Comparison of ENCODE assay signal across 15 cellular contexts in the genomic region with DNA sequence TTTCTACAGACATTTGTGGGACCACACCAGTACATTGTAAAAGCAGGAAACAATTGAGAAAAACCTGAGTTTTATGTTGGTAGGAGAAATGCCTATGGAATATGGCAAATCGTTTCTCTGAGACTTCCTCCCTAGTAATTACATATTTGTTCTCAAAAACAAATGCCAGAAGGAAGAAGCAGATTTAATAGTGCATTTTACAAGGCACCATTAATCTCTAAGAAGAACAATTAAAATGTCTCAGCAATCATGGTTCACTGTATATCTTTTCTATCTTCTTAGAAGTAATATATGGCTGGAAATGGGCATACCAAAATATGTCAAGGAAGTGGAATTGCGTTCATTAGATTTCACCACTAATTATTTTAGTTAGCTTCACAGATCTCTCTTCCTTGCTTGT. TPM values are rescaled to one million over a fixed set of nuclear protein-coding genes. Genes with fewer than 3 reads are reported as not detected.
DNase-seq lines count a peak whose midpoint lies in the region; ATAC-seq and TF ChIP-seq lines count a peak whose summit lies in the region.
"Had no signal": no experiment of that assay in that cellular context is flagged by ENCODE, and none has a peak within 500 bp of the region (broad histone marks: within the 10 kb centered on the region; RNA-seq: fewer than 3 reads in every experiment).

No MANE protein-coding gene starts in this region.

- DNase-seq in A673 (ENCODE audit: low spot score): no peak
- no peak for DNase-seq in GM23248
- DNase-seq in esophagus muscularis mucosa (ENCODE audit: extremely low spot score): no peak
- no peak for DNase-seq in effector memory CD8-positive, alpha-beta T cell
- no peak for DNase-seq in occipital lobe (lab: John Stamatoyannopoulos, UW)
- DNase-seq in CD8-positive, alpha-beta memory T cell: no peak
- no peak for DNase-seq in smooth muscle cell (lab: John Stamatoyannopoulos, UW; ENCODE audit: unreplicated experiment)
- DNase-seq: KBM-7; NCI-H1092 treated with DMSO at 0.1 percent for 48 hours; NCI-H1694; NCI-H2107; NCI-H345; NCI-H526 treated with DMSO at 0.1 percent for 48 hours; NK-92 treated with Interleukin-12 subunit alpha and Interleukin-12 subunit beta, amount 100 ng/mL, for 24 hours had no signal

- H3K36me3 ChIP-seq in A673 (ENCODE audit: insufficient read depth, low read length, poor library complexity, severe bottlenecking) (peaks cover 95% of the 10 kb centered on the region), GM23248 (ENCODE audit: low read depth) (peaks cover 87% of the 10 kb centered on the region), esophagus muscularis mucosa (peaks cover 12 to 52% (median 25%) of the 10 kb centered on the region in 4 donors), muscle layer of colon (ENCODE audit: insufficient read depth, low read length) (peaks cover 30% of the 10 kb centered on the region), smooth muscle cell (ENCODE audit: low read depth) (no peaks in the 10 kb centered on the region)
- H3K36me3 ChIP-seq in CD8-positive, alpha-beta memory T cell (ENCODE audit: insufficient read depth, low read length): no peaks in the 10 kb centered on the region

- no peak overlapping the region for H3K9ac ChIP-seq in GM23248
- no peak overlapping the region for H3K9ac ChIP-seq in muscle layer of colon (ENCODE audit: low read length)
- no peak overlapping the region for H3K9ac ChIP-seq in smooth muscle cell (ENCODE audit: low read depth)

- TF ChIP-seq POLR2A in esophagus muscularis mucosa (IDR thresholded peaks at IDR 0.05; ENCODE audit: low read depth): no peak

- no peak for TF ChIP-seq EP300 in esophagus muscularis mucosa (IDR thresholded peaks at IDR 0.05)

- no TSS peak for BruUV-seq in A673 (replicated peaks; lab: Mats Ljungman, UMichigan)

- H3K4me2 ChIP-seq in GM23248 (ENCODE audit: unreplicated experiment) (no peak overlapping the region), smooth muscle cell (no peak overlapping the region)

- WGBS in GM23248 (ENCODE audit: low coverage in 1 of 2, low lambda C conversion rate in 2 of 2, missing lambda C conversion rate in 2 of 2), 2 experiments: 51 to 52% methylated on average over 2 of the region's 2 CpGs
- WGBS in esophagus muscularis mucosa: 66% methylated on average over 2 of the region's 2 CpGs
- 95% methylated on average over 2 of the region's 2 CpGs for WGBS in smooth muscle cell (ENCODE audit: low lambda C conversion rate)

- H3K4me3 ChIP-seq in A673 (ENCODE audit: low read depth, low read length, poor library complexity, severe bottlenecking) (no peak overlapping the region), GM23248 (no peak overlapping the region), esophagus muscularis mucosa (no peak overlapping the region), muscle layer of colon (ENCODE audit: low read depth in 1 of 2, low read length in 2 of 2) (no peak overlapping the region), smooth muscle cell (no peak overlapping the region)
- H3K4me3 ChIP-seq in CD8-positive, alpha-beta memory T cell (ENCODE audit: low read length): no peak overlapping the region

- H3K4me3 Mint-ChIP-seq in effector memory CD8-positive, alpha-beta T cell: no peak overlapping the region
- H3K4me3 Mint-ChIP-seq in CD8-positive, alpha-beta memory T cell: no peak overlapping the region

- peaks cover 0 to 2% of the 10 kb centered on the region in 2 donors for H3K4me1 Mint-ChIP-seq in effector memory CD8-positive, alpha-beta T cell (ENCODE audit: low read depth in 2 of 2)
- H3K4me1 Mint-ChIP-seq in CD8-positive, alpha-beta memory T cell: no peaks in the 10 kb centered on the region

- H4K20me1 ChIP-seq in GM23248 (ENCODE audit: insufficient read depth) (no peaks in the 10 kb centered on the region), smooth muscle cell (ENCODE audit: low read depth) (no peaks in the 10 kb centered on the region)

- intact Hi-C loops in A673 (cut with micrococcal nuclease; ENCODE audit: unreplicated experiment): no loop called here
- intact Hi-C loops in esophagus muscularis mucosa (cut with DNase I): no loop called here

- H3K79me2 ChIP-seq in GM23248 (ENCODE audit: insufficient read depth) (peaks cover 98% of the 10 kb centered on the region), smooth muscle cell (ENCODE audit: low read depth) (peaks cover 6% of the 10 kb centered on the region)

- no peak for ATAC-seq in effector memory CD8-positive, alpha-beta T cell (replicated peaks)

- no peaks in the 10 kb centered on the region for H3K27me3 ChIP-seq in A673 (replicated peaks; ENCODE audit: insufficient read depth, low read depth, low read length, poor library complexity)
- H3K27me3 ChIP-seq in GM23248 (replicated peaks; ENCODE audit: insufficient read depth): no peaks in the 10 kb centered on the region
- H3K27me3 ChIP-seq in esophagus muscularis mucosa: no peaks in the 10 kb centered on the region
- no peaks in the 10 kb centered on the region for H3K27me3 ChIP-seq in muscle layer of colon (ENCODE audit: control insufficient read depth in 1 of 2, insufficient read depth in 2 of 2, low read length in 2 of 2)
- no peaks in the 10 kb centered on the region for H3K27me3 ChIP-seq in CD8-positive, alpha-beta memory T cell (ENCODE audit: insufficient read depth, low read length, poor library complexity, severe bottlenecking)
- no peaks in the 10 kb centered on the region for H3K27me3 ChIP-seq in smooth muscle cell (ENCODE audit: low read depth)

- H3K9me2 ChIP-seq in GM23248 (ENCODE audit: insufficient read depth): no peaks in the 10 kb centered on the region

- H3F3A ChIP-seq in GM23248 (ENCODE audit: insufficient read depth) (peaks cover 91% of the 10 kb centered on the region), smooth muscle cell (ENCODE audit: low read depth) (no peaks in the 10 kb centered on the region)

- H2AFZ ChIP-seq in GM23248 (no peak overlapping the region), smooth muscle cell (ENCODE audit: low read depth) (no peak overlapping the region)

- H3K9me3 Mint-ChIP-seq in effector memory CD8-positive, alpha-beta T cell: no peaks in the 10 kb centered on the region
- H3K9me3 Mint-ChIP-seq in CD8-positive, alpha-beta memory T cell: no peaks in the 10 kb centered on the region

- peaks cover 93% of the 10 kb centered on the region for H3K4me1 ChIP-seq in A673 (ENCODE audit: insufficient read depth, low read length, poor library complexity, severe bottlenecking)
- H3K4me1 ChIP-seq in GM23248 (ENCODE audit: insufficient read depth): peaks cover 69% of the 10 kb centered on the region
- H3K4me1 ChIP-seq in esophagus muscularis mucosa: peaks cover 77 to 100% (median 86%) of the 10 kb centered on the region in 4 donors
- H3K4me1 ChIP-seq in muscle layer of colon (ENCODE audit: insufficient read depth, low read length): peaks cover 76% of the 10 kb centered on the region
- no peaks in the 10 kb centered on the region for H3K4me1 ChIP-seq in CD8-positive, alpha-beta memory T cell (ENCODE audit: insufficient read depth, low read length)
- no peaks in the 10 kb centered on the region for H3K4me1 ChIP-seq in smooth muscle cell (ENCODE audit: low read depth)

- H3K27ac ChIP-seq in A673 (ENCODE audit: low read depth, low read length, poor library complexity, severe bottlenecking) (peak overlapping the region; percentile 62), GM23248 (peak overlapping the region; percentile 97), esophagus muscularis mucosa (replicated peaks in 1 of 4) (peak overlapping the region; percentile 21 to 44 (median 40)), muscle layer of colon (ENCODE audit: low read depth, low read length) (peak overlapping the region; percentile 8), smooth muscle cell (ENCODE audit: low read depth) (no peak overlapping the region)
- H3K27ac ChIP-seq in CD8-positive, alpha-beta memory T cell (ENCODE audit: low read depth, low read length): no peak overlapping the region

- TF ChIP-seq CTCF in A673 (conservative IDR thresholded peaks at IDR 0.05; ENCODE audit: low read depth, low read length) (no peak), esophagus muscularis mucosa (IDR thresholded peaks at IDR 0.05) (no peak), smooth muscle cell (IDR thresholded peaks at IDR 0.05; ENCODE audit: borderline replicate concordance, insufficient read depth, poor library complexity, severe bottlenecking) (no peak)

- POLR2A ChIA-PET in A673 (lab: Charles Lee; ENCODE audit: low non-redundant PET): no interaction called here
- POLR2A ChIA-PET in CD8-positive, alpha-beta memory T cell (lab: Charles Lee): no interaction called here

- no peaks in the 10 kb centered on the region for H3K36me3 Mint-ChIP-seq in effector memory CD8-positive, alpha-beta T cell (ENCODE audit: insufficient read depth)
- no peaks in the 10 kb centered on the region for H3K36me3 Mint-ChIP-seq in CD8-positive, alpha-beta memory T cell

- H3K27me3 Mint-ChIP-seq in effector memory CD8-positive, alpha-beta T cell: peaks cover 11 to 33% of the 10 kb centered on the region in 2 donors
- H3K27me3 Mint-ChIP-seq in CD8-positive, alpha-beta memory T cell: peaks cover 1 to 29% of the 10 kb centered on the region in 2 donors

- in situ Hi-C loops in GM23248 (cut with MboI): loop anchor here (10.0 kb wide), 1 partner anchor 47 kb away; no protein-coding TSS in a partner anchor

- H3K27ac Mint-ChIP-seq in effector memory CD8-positive, alpha-beta T cell: no peak overlapping the region
- H3K27ac Mint-ChIP-seq in CD8-positive, alpha-beta memory T cell: no peak overlapping the region

- H3K9me3 ChIP-seq in A673 (ENCODE audit: low read depth, low read length, poor library complexity, severe bottlenecking) (no peaks in the 10 kb centered on the region), GM23248 (ENCODE audit: low read depth) (no peaks in the 10 kb centered on the region), esophagus muscularis mucosa (no peaks in the 10 kb centered on the region), muscle layer of colon (ENCODE audit: low read length) (no peaks in the 10 kb centered on the region), smooth muscle cell (replicated peaks; ENCODE audit: low read depth) (no peaks in the 10 kb centered on the region)
- H3K9me3 ChIP-seq in CD8-positive, alpha-beta memory T cell (ENCODE audit: low read length): no peaks in the 10 kb centered on the region

- CTCF ChIA-PET in A673 (lab: Charles Lee): no interaction called here
- CTCF ChIA-PET in CD8-positive, alpha-beta memory T cell (lab: Charles Lee): interaction anchor here (1.1 kb wide), 1 partner anchor 13 kb away, joined by 3 read pairs; no protein-coding TSS in a partner anchor

RNA-seq across cellular contexts. Expression of a gene that starts 13.3 kb away (rescaled TPM):
- total RNA-seq in A673 (2021) (1,757 and 2,074 TPM in 2 replicates), esophagus muscularis mucosa (100 to 1,000 TPM; 434 to 638 (median 591) TPM), occipital lobe (12.0 TPM), smooth muscle cell (63.4 and 84.7 TPM in 2 replicates)
- 1,062 and 1,092 TPM in 2 replicates for total RNA-seq in GM23248 (2014; rRNA removed; shearing (Covaris generic))
- polyA plus RNA-seq in GM23248 (2016; fragmentation: Nextera tagmentation; extraction: Ambion mirVana) (1,736 and 1,789 TPM in 2 replicates), smooth muscle cell (55.8 and 71.9 TPM in 2 replicates)
- 1 to 10 TPM; 2.3 to 2.5 TPM for total RNA-seq in CD8-positive, alpha-beta memory T cell
- not detected for polyA plus RNA-seq in CD8-positive, alpha-beta memory T cell

RNA-seq across cellular contexts. Expression of a gene that starts 38.6 kb away (rescaled TPM):
- 265 and 286 TPM in 2 replicates for total RNA-seq in A673 (2021)
- total RNA-seq in GM23248 (2014; rRNA removed; shearing (Covaris generic)): 251 and 283 TPM in 2 replicates
- polyA plus RNA-seq in GM23248 (2016; fragmentation: Nextera tagmentation; extraction: Ambion mirVana): 344 and 358 TPM in 2 replicates
- total RNA-seq in esophagus muscularis mucosa: 100 to 1,000 TPM; 125 to 148 (median 129) TPM
- 19.8 TPM for total RNA-seq in occipital lobe
- total RNA-seq in CD8-positive, alpha-beta memory T cell: not detected
- not detected for polyA plus RNA-seq in CD8-positive, alpha-beta memory T cell
- total RNA-seq in smooth muscle cell: 68.0 and 77.9 TPM in 2 replicates
- 38.8 and 55.5 TPM in 2 replicates for polyA plus RNA-seq in smooth muscle cell

Comparison
In these comparisons a context has a peak if more than half of its experiments do, and no peak if none do; other contexts are left out.
1. H3K27ac ChIP-seq: peak in A673 (single experiment), GM23248 (single experiment), esophagus muscularis mucosa (4 of 4) and muscle layer of colon (single experiment); none in CD8-positive, alpha-beta memory T cell (single experiment) and smooth muscle cell (single experiment).
2. RNA of a gene that starts 38.6 kb away (total RNA-seq): 265 to 286 TPM in A673, 251 to 283 TPM in GM23248, 125 to 148 TPM in esophagus muscularis mucosa, 68.0 to 77.9 TPM in smooth muscle cell and 19.8 TPM in occipital lobe (single experiment); not detected in CD8-positive, alpha-beta memory T cell; every median in the first group is over 10 times any median in the second.